ENCODE assay signal across 27 cellular contexts in the genomic region with DNA sequence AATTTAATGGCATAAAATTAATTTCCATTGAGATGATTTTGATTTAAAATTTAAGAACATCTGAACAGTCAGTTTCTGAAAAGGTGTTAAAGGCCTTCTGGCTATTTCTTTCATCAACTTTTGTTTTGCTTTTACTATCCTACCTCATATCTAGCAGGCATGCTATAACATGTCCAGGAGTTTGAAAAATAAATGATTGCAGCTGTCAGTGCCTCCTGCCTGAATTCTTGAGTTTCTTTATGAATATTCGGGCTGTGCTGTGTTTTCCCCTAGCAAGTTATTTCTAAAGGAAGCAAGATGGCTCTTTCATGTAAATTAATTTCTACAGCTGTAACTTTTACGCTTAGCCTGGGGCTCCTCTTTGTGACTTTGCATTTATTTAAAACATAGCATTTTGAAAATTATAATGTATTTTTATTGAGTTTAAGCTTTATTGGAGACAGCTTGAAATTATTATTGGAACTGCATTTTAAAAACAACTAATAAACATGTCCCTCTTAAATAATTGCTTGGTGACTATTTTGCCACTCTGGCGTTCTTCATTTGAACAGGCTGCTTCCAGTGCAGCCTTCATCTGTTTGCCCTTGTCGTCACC.
DNase-seq lines count a peak whose midpoint lies in the region; ATAC-seq and TF ChIP-seq lines count a peak whose summit lies in the region.
"Had no signal": no experiment of that assay in that cellular context is flagged by ENCODE, and none has a peak within 500 bp of the region (broad histone marks: within the 10 kb centered on the region; RNA-seq: fewer than 3 reads in every experiment).

No MANE protein-coding gene starts in this region.

- H3K9ac ChIP-seq in OCI-LY3 (ENCODE audit: low read length) = no peak overlapping the region
- H3K9ac ChIP-seq: neural progenitor cell had no signal

- H3K4me2 ChIP-seq in OCI-LY3 (ENCODE audit: low read length) = peak overlapping the region; percentile 20
- H3K4me2 ChIP-seq: neural progenitor cell had no signal

- DNase-seq in DMS 273 (lab: John Stamatoyannopoulos, UW; ENCODE audit: unreplicated experiment) (peak; percentile 96), kidney glomerular epithelial cell (lab: John Stamatoyannopoulos, UW) (no peak), AG08395 (ENCODE audit: low spot score) (no peak)
- DNase-seq in activated naive CD4-positive, alpha-beta T cell treated with anti-CD3 and anti-CD28 coated beads for 36 hours = no peak
- DNase-seq: activated CD4-positive, alpha-beta T cell treated with anti-CD3 and anti-CD28 coated beads, Interleukin-2, amount 50 U/mL, for 4 hours; activated CD4-positive, CD25-positive, alpha-beta regulatory T cell; activated CD8-positive, alpha-beta memory T cell treated with anti-CD3 and anti-CD28 coated beads, Interleukin-2, amount 50 U/mL, for 48 hours; C1 segment of cervical spinal cord; glutamatergic neuron; HCEC 1CT; KG1; NCI-H187; NCI-H2227 treated with DMSO at 0.1 percent for 48 hours; posterior cingulate gyrus; right lobe of liver; SHP77; stimulated activated CD4-positive, alpha-beta T cell treated with anti-CD3 and anti-CD28 coated beads, Interleukin-4, amount 100 ng/mL, for 4 hours; stimulated activated naive CD4-positive, alpha-beta T cell; thyroid gland had no signal

- no peak overlapping the region for H2AFZ ChIP-seq in OCI-LY3 (ENCODE audit: low read depth, low read length)
- H2AFZ ChIP-seq: neural progenitor cell had no signal

- no peak overlapping the region for H3K4me3 ChIP-seq in OCI-LY3 (ENCODE audit: low read length)
- H3K4me3 ChIP-seq: neural progenitor cell, right lobe of liver, thyroid gland had no signal

- intact Hi-C loops in activated naive CD4-positive, alpha-beta T cell treated with anti-CD3 and anti-CD28 coated beads for 36 hours (cut with micrococcal nuclease) = loop anchor here (10.0 kb wide), 1 partner anchor 1087 kb away; a partner anchor contains a TSS

- no peak for TF ChIP-seq CTCF in OCI-LY3 (IDR thresholded peaks at IDR 0.05; ENCODE audit: low read depth, low read length)

- no peaks in the 10 kb centered on the region for H3K36me3 Mint-ChIP-seq in activated naive CD4-positive, alpha-beta T cell treated with anti-CD3 and anti-CD28 coated beads for 36 hours (ENCODE audit: low read depth)
- H3K36me3 Mint-ChIP-seq: activated naive CD8-positive, alpha-beta T cell; memory B cell; neural progenitor cell had no signal

- no peaks in the 10 kb centered on the region for H3K9me3 ChIP-seq in OCI-LY3 (ENCODE audit: insufficient read depth, low read length)
- H3K9me3 ChIP-seq: right lobe of liver, thyroid gland had no signal

- no peaks in the 10 kb centered on the region for H3K79me2 ChIP-seq in OCI-LY3 (ENCODE audit: low read length)

- H3K4me1 Mint-ChIP-seq in activated naive CD4-positive, alpha-beta T cell treated with anti-CD3 and anti-CD28 coated beads for 36 hours (ENCODE audit: low read depth) = no peaks in the 10 kb centered on the region
- H3K4me1 Mint-ChIP-seq: activated T-helper 17 cell treated with anti-CD3 and anti-CD28 coated beads, Interleukin-2, amount 50 U/mL, for 72 hours; memory B cell; neural progenitor cell had no signal

- H3K27ac Mint-ChIP-seq in activated naive CD4-positive, alpha-beta T cell treated with anti-CD3 and anti-CD28 coated beads for 36 hours = no peak overlapping the region
- H3K27ac Mint-ChIP-seq: activated naive CD8-positive, alpha-beta T cell; activated T-helper 17 cell treated with anti-CD3 and anti-CD28 coated beads, Interleukin-2, amount 50 U/mL, for 72 hours; memory B cell; neural progenitor cell had no signal

- H3K4me1 ChIP-seq in OCI-LY3 (ENCODE audit: low read length) = peaks cover 12% of the 10 kb centered on the region
- H3K4me1 ChIP-seq: neural progenitor cell, right lobe of liver, thyroid gland had no signal

- H3K27ac ChIP-seq in OCI-LY3 (ENCODE audit: low read length) = no peak overlapping the region
- H3K27ac ChIP-seq: neural progenitor cell, right lobe of liver, thyroid gland had no signal

- CTCF ChIA-PET in activated naive CD4-positive, alpha-beta T cell treated with anti-CD3 and anti-CD28 coated beads for 36 hours (lab: Charles Lee) = no interaction called here

- H3K9me3 Mint-ChIP-seq in activated naive CD4-positive, alpha-beta T cell treated with anti-CD3 and anti-CD28 coated beads for 36 hours = no peaks in the 10 kb centered on the region
- H3K9me3 Mint-ChIP-seq: activated T-helper 17 cell treated with anti-CD3 and anti-CD28 coated beads, Interleukin-2, amount 50 U/mL, for 72 hours; neural progenitor cell had no signal

- no peaks in the 10 kb centered on the region for H4K20me1 ChIP-seq in OCI-LY3 (ENCODE audit: insufficient read depth, low read length)

- H3K4me3 Mint-ChIP-seq in activated naive CD4-positive, alpha-beta T cell treated with anti-CD3 and anti-CD28 coated beads for 36 hours = no peak overlapping the region
- H3K4me3 Mint-ChIP-seq: activated naive CD8-positive, alpha-beta T cell; activated T-helper 17 cell treated with anti-CD3 and anti-CD28 coated beads, Interleukin-2, amount 50 U/mL, for 72 hours; memory B cell; neural progenitor cell had no signal

- no peaks in the 10 kb centered on the region for H3K27me3 Mint-ChIP-seq in activated naive CD4-positive, alpha-beta T cell treated with anti-CD3 and anti-CD28 coated beads for 36 hours (ENCODE audit: low read depth)
- H3K27me3 Mint-ChIP-seq: activated T-helper 17 cell treated with anti-CD3 and anti-CD28 coated beads, Interleukin-2, amount 50 U/mL, for 72 hours; memory B cell had no signal

- H3K27me3 ChIP-seq in OCI-LY3 (ENCODE audit: low read depth, low read length) = no peaks in the 10 kb centered on the region
- H3K27me3 ChIP-seq: neural progenitor cell, right lobe of liver, thyroid gland had no signal

- no peaks in the 10 kb centered on the region for H3K36me3 ChIP-seq in OCI-LY3 (replicated peaks; ENCODE audit: low read depth, low read length)
- H3K36me3 ChIP-seq: neural progenitor cell, right lobe of liver, thyroid gland had no signal

- peak; percentile 73 for ATAC-seq in GM18867 (IDR thresholded peaks at IDR 0.05; ENCODE audit: unreplicated experiment)
- peak; percentile 41 for ATAC-seq in HG02870 (IDR thresholded peaks at IDR 0.05; ENCODE audit: unreplicated experiment)
- no peak for ATAC-seq in GM19351 (IDR thresholded peaks at IDR 0.05; ENCODE audit: unreplicated experiment)
- ATAC-seq: activated T-helper 17 cell treated with anti-CD3 and anti-CD28 coated beads, Interleukin-2, amount 50 U/mL, for 72 hours; right lobe of liver had no signal
